14 cellular contexts compared by ENCODE assay signal in genomic region chr3:114067804-114068203, GRCh38. TPM values are rescaled to one million over a fixed set of nuclear protein-coding genes. Genes with fewer than 3 reads are reported as not detected.
DNase-seq lines count a peak whose midpoint lies in the region; ATAC-seq and TF ChIP-seq lines count a peak whose summit lies in the region.
"Had no signal": no experiment of that assay in that cellular context is flagged by ENCODE, and none has a peak within 500 bp of the region (broad histone marks: within the 10 kb centered on the region; RNA-seq: fewer than 3 reads in every experiment).

No MANE protein-coding gene starts in this region.

- no peak for ATAC-seq in GM23338
- peak; percentile 74 to 95 for ATAC-seq in lower lobe of right lung
- ATAC-seq in upper lobe of right lung, result peak; percentile 77
- no peak for ATAC-seq in body of pancreas

- WGBS in esophagus muscularis mucosa, result 55% methylated on average over 4 of the region's 4 CpGs
- WGBS in body of pancreas, 2 donors, result 93 to 99% methylated on average over 4 of the region's 4 CpGs

- no peaks in the 10 kb centered on the region for H3K27me3 Mint-ChIP-seq in GM23338 (ENCODE audit: insufficient read depth, low read depth, poor library complexity)
- H3K27me3 Mint-ChIP-seq: CD4-positive, alpha-beta memory T cell had no signal

- TF ChIP-seq CTCF in GM23338 (conservative IDR thresholded peaks at IDR 0.05; ENCODE audit: low read depth in 2 of 2), result no peak
- TF ChIP-seq CTCF in esophagus muscularis mucosa (IDR thresholded peaks at IDR 0.05), result no peak
- TF ChIP-seq CTCF in lower lobe of right lung (IDR thresholded peaks at IDR 0.05), result no peak
- TF ChIP-seq CTCF in upper lobe of right lung (IDR thresholded peaks at IDR 0.05), result no peak
- TF ChIP-seq CTCF in body of pancreas (IDR thresholded peaks at IDR 0.05), result no peak

- no peak overlapping the region for H3K4me2 ChIP-seq in GM23338

- no peak for TF ChIP-seq EP300 in esophagus muscularis mucosa (IDR thresholded peaks at IDR 0.05)

- H3K27ac ChIP-seq in GM23338 (ENCODE audit: low read depth) (no peak overlapping the region), esophagus muscularis mucosa (replicated peaks in 1 of 4) (peak overlapping the region in 3 of 4 donors; percentile 24 to 59 (median 51)), lower lobe of right lung (no peak overlapping the region), upper lobe of right lung (no peak overlapping the region), body of pancreas (no peak overlapping the region)

- no peaks in the 10 kb centered on the region for H3K4me1 ChIP-seq in GM23338 (ENCODE audit: insufficient read depth)
- peaks cover 0 to 51% (median 39%) of the 10 kb centered on the region in 4 donors for H3K4me1 ChIP-seq in esophagus muscularis mucosa
- H3K4me1 ChIP-seq in lower lobe of right lung, result no peaks in the 10 kb centered on the region
- H3K4me1 ChIP-seq in upper lobe of right lung, result no peaks in the 10 kb centered on the region
- no peaks in the 10 kb centered on the region for H3K4me1 ChIP-seq in body of pancreas
- H3K4me1 ChIP-seq: Caco-2, HAP-1 had no signal

- H3K9me3 Mint-ChIP-seq in GM23338, result no peaks in the 10 kb centered on the region
- H3K9me3 Mint-ChIP-seq: HFFc6 had no signal

- DNase-seq in GM23338 (ENCODE audit: low spot score), result no peak
- no peak for DNase-seq in esophagus muscularis mucosa (ENCODE audit: extremely low spot score)
- no peak for DNase-seq in lower lobe of right lung
- no peak for DNase-seq in upper lobe of right lung
- no peak for DNase-seq in NK-92 (lab: John Stamatoyannopoulos, UW; ENCODE audit: unreplicated experiment)
- DNase-seq in body of pancreas, result no peak
- DNase-seq: C1 segment of cervical spinal cord; Caco-2; CD4-positive, alpha-beta memory T cell; DMS153; DND-41; GOT3; HFFc6 had no signal

- no peaks in the 10 kb centered on the region for H3F3A ChIP-seq in GM23338 (replicated peaks; ENCODE audit: low read depth)

- intact Hi-C loops in esophagus muscularis mucosa (cut with DNase I), result no loop called here
- intact Hi-C loops in lower lobe of right lung (cut with DNase I), result no loop called here
- intact Hi-C loops in upper lobe of right lung (cut with DNase I), result no loop called here
- intact Hi-C loops in body of pancreas (cut with DNase I), result no loop called here

- no peaks in the 10 kb centered on the region for H3K27me3 ChIP-seq in GM23338 (ENCODE audit: insufficient read depth)
- H3K27me3 ChIP-seq in esophagus muscularis mucosa, result no peaks in the 10 kb centered on the region
- H3K27me3 ChIP-seq in lower lobe of right lung (ENCODE audit: low read depth), result no peaks in the 10 kb centered on the region
- no peaks in the 10 kb centered on the region for H3K27me3 ChIP-seq in upper lobe of right lung
- H3K27me3 ChIP-seq in body of pancreas, result no peaks in the 10 kb centered on the region

- H3K4me3 ChIP-seq in GM23338 (no peak overlapping the region), esophagus muscularis mucosa (no peak overlapping the region), lower lobe of right lung (no peak overlapping the region), upper lobe of right lung (no peak overlapping the region), body of pancreas (no peak overlapping the region)
- H3K4me3 ChIP-seq: HAP-1 had no signal

- no peaks in the 10 kb centered on the region for H3K9me3 ChIP-seq in esophagus muscularis mucosa
- no peaks in the 10 kb centered on the region for H3K9me3 ChIP-seq in lower lobe of right lung
- H3K9me3 ChIP-seq in upper lobe of right lung, result no peaks in the 10 kb centered on the region
- H3K9me3 ChIP-seq in body of pancreas, result no peaks in the 10 kb centered on the region
- H3K9me3 ChIP-seq: Caco-2, HAP-1 had no signal

- no peaks in the 10 kb centered on the region for H3K4me1 Mint-ChIP-seq in GM23338

- H3K27ac Mint-ChIP-seq in GM23338, result no peak overlapping the region
- H3K27ac Mint-ChIP-seq: HFFc6 had no signal

- no peak overlapping the region for H2AFZ ChIP-seq in GM23338

- H3K79me2 ChIP-seq in GM23338 (replicated peaks; ENCODE audit: insufficient read depth), result peaks cover 84% of the 10 kb centered on the region

- peaks cover 53% of the 10 kb centered on the region for H4K20me1 ChIP-seq in GM23338 (replicated peaks; ENCODE audit: insufficient read depth)

- TF ChIP-seq POLR2A in esophagus muscularis mucosa (IDR thresholded peaks at IDR 0.05; ENCODE audit: low read depth), result no peak
- TF ChIP-seq POLR2A in body of pancreas (IDR thresholded peaks at IDR 0.05), result no peak

- H3K9me2 ChIP-seq in GM23338 (ENCODE audit: insufficient read depth), result no peaks in the 10 kb centered on the region

- H3K36me3 Mint-ChIP-seq in GM23338 (ENCODE audit: low read depth), result peaks cover 55% of the 10 kb centered on the region

- no peak overlapping the region for H3K4me3 Mint-ChIP-seq in GM23338
- H3K4me3 Mint-ChIP-seq: CD4-positive, alpha-beta memory T cell; HFFc6 had no signal

- peaks cover 39% of the 10 kb centered on the region for H3K36me3 ChIP-seq in GM23338 (ENCODE audit: insufficient read depth)
- H3K36me3 ChIP-seq in esophagus muscularis mucosa, result peaks cover 19 to 55% (median 39%) of the 10 kb centered on the region in 4 donors
- peaks cover 71% of the 10 kb centered on the region for H3K36me3 ChIP-seq in lower lobe of right lung
- H3K36me3 ChIP-seq in upper lobe of right lung, result peaks cover 41% of the 10 kb centered on the region
- peaks cover 0 to 17% of the 10 kb centered on the region in 2 donors for H3K36me3 ChIP-seq in body of pancreas (replicated peaks in 1 of 2; ENCODE audit: insufficient read depth in 1 of 2, low read depth in 2 of 2)

TF ChIP-seq in GM23338, 12 proteins besides CTCF, POLR2A, EP300 and RAD21 (continues in another document):
- TF ChIP-seq JUNB (IDR thresholded peaks at IDR 0.05; ENCODE audit: unreplicated experiment) (no peak), ZNF331 (CRISPR knock-in tag; IDR thresholded peaks at IDR 0.05; ENCODE audit: low read depth) (no peak)

RNA-seq across cellular contexts. Expression of gene QTRT2, which starts 11.3 kb away (rescaled TPM):
- 49.4 and 66.5 TPM in 2 replicates for total RNA-seq in GM23338 (2014; rRNA removed; shearing (Covaris generic))
- polyA plus RNA-seq in GM23338 (2016; fragmentation: Nextera tagmentation; extraction: Ambion mirVana), result 32.3 and 37.9 TPM in 2 replicates
- total RNA-seq in esophagus muscularis mucosa (10 to 100 TPM in 3 of 4 donors, 1 to 10 TPM in 1; 8.3 to 15.2 (median 11.0) TPM), lower lobe of right lung (22.2 TPM), upper lobe of right lung (22.5 TPM), body of pancreas (10 to 100 TPM; 10.6 to 15.8 TPM)

RNA-seq across cellular contexts. Expression of gene CCDC191, which starts 11.5 kb away (rescaled TPM):
- total RNA-seq in GM23338 (2014; rRNA removed; shearing (Covaris generic)), result 0.89 and 2.0 TPM in 2 replicates
- polyA plus RNA-seq in GM23338 (2016; fragmentation: Nextera tagmentation; extraction: Ambion mirVana), result 1.5 and 2.9 TPM in 2 replicates
- 1 to 10 TPM; 3.2 to 4.6 (median 4.3) TPM for total RNA-seq in esophagus muscularis mucosa
- 6.4 TPM for total RNA-seq in lower lobe of right lung
- total RNA-seq in upper lobe of right lung, result 4.1 TPM
- total RNA-seq in body of pancreas, result 10 to 100 TPM in 1 of 2 donors, 1 to 10 TPM in 1; 5.4 to 11.9 TPM

Comparison
In these comparisons a context has a peak if more than half of its experiments do, and no peak if none do; other contexts are left out.
1. ATAC-seq: peak in lower lobe of right lung (2 of 2) and upper lobe of right lung (single experiment); none in GM23338 (single experiment) and body of pancreas (single experiment).
2. H3K27ac ChIP-seq: peak in esophagus muscularis mucosa (3 of 4); none in GM23338 (single experiment), lower lobe of right lung (single experiment), upper lobe of right lung (single experiment) and body of pancreas (0 of 4).